Comparison of ENCODE assay signal across 1 cellular context in genomic region chr13:20847298-20847697, GRCh38.
TF ChIP-seq lines count a peak whose summit lies in the region.

No MANE protein-coding gene starts in this region.

TF ChIP-seq in GM23338, 12 proteins besides CTCF, POLR2A, EP300 and RAD21 (continued from another document):
- TF ChIP-seq EZH2 (IDR thresholded peaks at IDR 0.05; ENCODE audit: low read depth, unreplicated experiment), result no peak
- TF ChIP-seq ZNF114 (CRISPR knock-in tag; IDR thresholded peaks at IDR 0.05), result no peak
- TF ChIP-seq JUNB (IDR thresholded peaks at IDR 0.05; ENCODE audit: unreplicated experiment), result no peak
- TF ChIP-seq POLR2AphosphoS5 (IDR thresholded peaks at IDR 0.05; ENCODE audit: low read depth), result no peak
- TF ChIP-seq NANOG (IDR thresholded peaks at IDR 0.05; ENCODE audit: borderline replicate concordance), result no peak
- no peak for TF ChIP-seq REST (IDR thresholded peaks at IDR 0.05; ENCODE audit: unreplicated experiment)
- no peak for TF ChIP-seq ETS1 (IDR thresholded peaks at IDR 0.05)
- no peak for TF ChIP-seq CREB1 (CRISPR knock-in tag; IDR thresholded peaks at IDR 0.05; ENCODE audit: low read depth)
- no peak for TF ChIP-seq EZH2phosphoT487 (IDR thresholded peaks at IDR 0.05; ENCODE audit: unreplicated experiment)
- TF ChIP-seq STAT1 (IDR thresholded peaks at IDR 0.05; ENCODE audit: unreplicated experiment), result no peak
- TF ChIP-seq ZNF331 (CRISPR knock-in tag; IDR thresholded peaks at IDR 0.05; ENCODE audit: low read depth), result no peak
TF ChIP-seq in GM23338: peak in this region for 0.
